In the genomic region with DNA sequence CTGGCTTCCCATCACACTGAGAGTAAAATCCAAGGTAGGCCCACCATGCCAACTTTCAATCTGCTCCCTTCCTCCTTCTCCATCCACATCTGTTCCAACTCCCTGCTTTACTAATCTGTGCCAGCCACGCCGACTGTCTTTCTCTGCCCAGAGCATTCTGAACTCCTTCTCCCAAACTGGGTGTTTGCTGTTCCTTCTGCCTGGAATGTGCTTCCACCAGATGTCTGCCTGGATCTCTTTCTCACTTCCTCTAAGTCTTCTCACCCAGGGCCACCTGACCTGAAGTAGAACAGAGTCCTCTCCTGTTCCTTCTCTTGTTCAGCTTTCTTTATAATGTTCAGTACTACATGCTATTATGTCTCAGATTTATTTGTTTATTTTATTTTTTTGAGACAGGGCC, we compare ENCODE assay signal across 2 cellular contexts.
TF ChIP-seq lines count a peak whose summit lies in the region.

No MANE protein-coding gene starts in this region.

TF ChIP-seq in K562, 482 proteins besides CTCF, POLR2A, EP300 and RAD21:
- TF ChIP-seq SPI1 (IDR thresholded peaks at IDR 0.05; ENCODE audit: borderline replicate concordance, low read depth, low read length) (peak; percentile 25; the same call in 1 of the 2 replicates), HDAC6 (IDR thresholded peaks at IDR 0.05; ENCODE audit: low read depth, low read length) (no peak), PCBP2 (IDR thresholded peaks at IDR 0.05; ENCODE audit: low read depth, low read length, poor library complexity, severe bottlenecking) (no peak)

TF ChIP-seq in HEK293T, 16 proteins besides CTCF, POLR2A, EP300 and RAD21:
- TF ChIP-seq SUZ12 (IDR thresholded peaks at IDR 0.05) (no peak), CTBP1 (IDR thresholded peaks at IDR 0.05; ENCODE audit: borderline replicate concordance) (no peak), FOXM1 (IDR thresholded peaks at IDR 0.05; ENCODE audit: borderline replicate concordance) (no peak), BHLHE40 (IDR thresholded peaks at IDR 0.05; ENCODE audit: borderline replicate concordance) (no peak), ZNF384 (IDR thresholded peaks at IDR 0.05) (no peak), TARDBP (IDR thresholded peaks at IDR 0.05) (no peak), HDGF (IDR thresholded peaks at IDR 0.05; ENCODE audit: borderline replicate concordance) (no peak), ELF4 (IDR thresholded peaks at IDR 0.05) (no peak), NFRKB (IDR thresholded peaks at IDR 0.05) (no peak), L3MBTL2 (conservative IDR thresholded peaks at IDR 0.05) (no peak)
